Comparison of ENCODE assay signal across 1 cellular context in the genomic region with DNA sequence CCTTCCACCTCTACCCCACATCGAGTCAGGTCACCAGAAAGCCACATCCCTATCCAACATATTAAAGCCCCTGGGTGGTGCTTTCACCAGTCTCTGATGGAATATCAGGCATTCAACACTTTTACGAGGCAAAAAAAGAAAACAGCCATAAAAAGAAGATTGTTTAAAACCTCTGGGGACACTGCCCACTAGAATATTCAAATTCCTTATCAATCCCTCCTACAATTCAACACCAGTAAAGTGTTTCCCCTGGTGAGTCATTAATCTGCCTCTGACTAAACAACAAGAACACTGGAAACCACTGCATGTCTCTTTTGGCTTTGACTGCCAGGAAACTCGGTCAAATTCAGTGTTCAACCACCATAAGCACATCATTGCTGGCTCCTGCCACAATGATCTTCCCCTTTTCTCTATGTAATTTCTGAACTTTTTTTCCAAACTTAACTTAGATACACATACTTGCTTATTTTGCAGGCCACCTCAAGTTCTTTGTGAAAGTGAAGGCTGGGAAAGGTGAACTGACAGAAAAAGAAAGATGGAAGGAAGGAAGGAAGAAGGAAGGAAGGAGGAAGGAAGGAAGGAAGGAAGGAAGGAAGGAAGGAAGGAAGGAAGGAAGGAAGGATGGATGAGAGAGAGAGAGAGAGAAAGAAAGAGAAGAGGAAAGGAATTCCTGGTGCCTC.
TF ChIP-seq lines count a peak whose summit lies in the region.

No MANE protein-coding gene starts in this region.

TF ChIP-seq in HCT116, 20 proteins besides CTCF, POLR2A, EP300 and RAD21 (continued from another document):
- TF ChIP-seq, protein P1, sequence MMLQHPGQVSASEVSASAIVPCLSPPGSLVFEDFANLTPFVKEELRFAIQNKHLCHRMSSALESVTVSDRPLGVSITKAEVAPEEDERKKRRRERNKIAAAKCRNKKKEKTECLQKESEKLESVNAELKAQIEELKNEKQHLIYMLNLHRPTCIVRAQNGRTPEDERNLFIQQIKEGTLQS (IDR thresholded peaks at IDR 0.05), result no peak
- TF ChIP-seq SP1 (IDR thresholded peaks at IDR 0.05; ENCODE audit: low read depth) (0 out of 2 replicates have a peak, but pooled peaks have one; percentile 19), CEBPB (IDR thresholded peaks at IDR 0.05; ENCODE audit: low read depth) (no peak), JUND (IDR thresholded peaks at IDR 0.05) (peak; percentile 24; the same call in 1 of the 2 replicates), FOSL1 (IDR thresholded peaks at IDR 0.05; ENCODE audit: low read depth) (peak; percentile 37; the same call in 1 of the 2 replicates)
TF ChIP-seq in HCT116: peak in this region for 3.
